ENCODE assay signal across 8 cellular contexts in the genomic region with DNA sequence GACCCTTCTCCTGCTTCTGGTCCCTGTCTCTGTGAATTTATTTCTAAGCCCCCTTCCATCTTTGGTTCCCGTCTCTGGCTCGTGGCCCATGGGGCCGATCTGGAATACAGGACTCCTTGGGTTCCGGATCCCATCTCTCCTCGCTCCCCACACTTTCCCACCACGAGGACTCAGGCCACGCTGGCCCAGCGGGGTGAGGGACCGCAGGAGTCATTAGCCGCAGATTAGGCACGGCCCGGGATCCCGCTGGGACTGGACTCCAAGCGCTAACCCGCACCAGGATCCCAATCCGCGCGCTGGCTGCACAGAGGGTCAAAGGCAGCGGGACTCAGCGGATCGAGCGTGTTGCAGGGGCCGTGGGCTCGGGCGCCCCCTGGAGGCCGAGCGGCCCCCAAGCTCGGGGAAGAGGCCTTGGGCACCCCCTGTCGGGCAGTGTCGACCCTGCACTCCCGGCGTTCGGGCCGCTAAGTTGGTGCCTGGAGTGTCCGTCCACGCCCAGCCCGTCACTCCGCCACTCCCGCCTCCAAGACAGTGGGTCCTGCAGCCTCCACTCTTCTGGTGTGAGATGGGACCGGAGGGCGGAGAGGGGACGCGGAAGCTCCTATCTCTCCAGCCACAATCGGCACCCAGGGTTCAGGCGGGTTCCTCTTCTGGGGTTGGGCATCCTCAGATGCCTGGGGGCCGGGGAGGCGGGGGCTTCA. TPM values are rescaled to one million over a fixed set of nuclear protein-coding genes. Genes with fewer than 3 reads are reported as not detected.
DNase-seq lines count a peak whose midpoint lies in the region; ATAC-seq and TF ChIP-seq lines count a peak whose summit lies in the region.

No MANE protein-coding gene starts in this region.

- in situ Hi-C loops in HAP-1 (cut with MboI; ENCODE audit: low sequenced_read_pairs): no loop called here

- peak overlapping the region; percentile 61; the same call in 1 of the 2 replicates for H3K4me3 ChIP-seq in GM08714 (ENCODE audit: low read length)
- peak overlapping the region; percentile 54 for H3K4me3 ChIP-seq in HAP-1
- peak overlapping the region; percentile 18 to 66 (median 56) for H3K4me3 ChIP-seq in heart left ventricle
- peak overlapping the region; percentile 44 for H3K4me3 ChIP-seq in upper lobe of right lung

- TF ChIP-seq CTCF in heart left ventricle (IDR thresholded peaks at IDR 0.05) (peak; percentile 100), progenitor cell of endocrine pancreas (IDR thresholded peaks at IDR 0.05; ENCODE audit: unreplicated experiment) (peak; percentile 100), upper lobe of right lung (IDR thresholded peaks at IDR 0.05) (peak; percentile 100)

- peak; percentile 62 for ATAC-seq in activated naive CD8-positive, alpha-beta T cell treated with anti-CD3 and anti-CD28 coated beads, Interleukin-2, amount 10 ng/mL, durations not matched to agents 7 days and 5 days (ENCODE audit: low read depth)
- peak; percentile 43 to 74 (median 70) for ATAC-seq in heart left ventricle
- ATAC-seq in upper lobe of right lung: peak; percentile 94

- H3K27me3 ChIP-seq in HAP-1 (ENCODE audit: low read depth) (no peaks in the 10 kb centered on the region), heart left ventricle (peaks cover 4 to 78% (median 36%) of the 10 kb centered on the region in 9 donors), upper lobe of right lung (peaks cover 73% of the 10 kb centered on the region)

- H3K4me3 Mint-ChIP-seq in activated naive CD8-positive, alpha-beta T cell treated with anti-CD3 and anti-CD28 coated beads, Interleukin-2, amount 10 ng/mL, durations not matched to agents 7 days and 5 days: peak overlapping the region; percentile 98
- peak overlapping the region; percentile 67 for H3K4me3 Mint-ChIP-seq in progenitor cell of endocrine pancreas (ENCODE audit: low read depth)

- no peaks in the 10 kb centered on the region for H3K9me3 ChIP-seq in HAP-1
- no peaks in the 10 kb centered on the region for H3K9me3 ChIP-seq in heart left ventricle
- no peaks in the 10 kb centered on the region for H3K9me3 ChIP-seq in upper lobe of right lung

- POLR2A ChIA-PET in activated naive CD8-positive, alpha-beta T cell treated with anti-CD3 and anti-CD28 coated beads, Interleukin-2, amount 10 ng/mL, durations not matched to agents 7 days and 5 days (lab: Charles Lee): interaction anchor here (1.3 to 8.8 kb wide), 5 partner anchors 11 to 127 kb away, joined by 5 to 71 read pairs (median 22); a partner anchor contains a TSS

- H3K27ac ChIP-seq in heart left ventricle (peak overlapping the region in 11 of 12 donors; percentile 7 to 86 (median 49)), upper lobe of right lung (no peak overlapping the region)

- WGBS in heart left ventricle, 4 donors: 1 to 2% (median 2%) methylated on average over 30 to 47 of the region's 47 CpGs

- TF ChIP-seq POLR2A in heart left ventricle (IDR thresholded peaks at IDR 0.05): peak in 1 of 2 donors; percentile 41

- H3K27ac Mint-ChIP-seq in activated naive CD8-positive, alpha-beta T cell treated with anti-CD3 and anti-CD28 coated beads, Interleukin-2, amount 10 ng/mL, durations not matched to agents 7 days and 5 days: peak overlapping the region; percentile 90
- H3K27ac Mint-ChIP-seq in progenitor cell of endocrine pancreas: peak overlapping the region; percentile 89

- peaks cover 42% of the 10 kb centered on the region for H3K27me3 Mint-ChIP-seq in activated naive CD8-positive, alpha-beta T cell treated with anti-CD3 and anti-CD28 coated beads, Interleukin-2, amount 10 ng/mL, durations not matched to agents 7 days and 5 days
- peaks cover 82% of the 10 kb centered on the region for H3K27me3 Mint-ChIP-seq in progenitor cell of endocrine pancreas

- H3K4me1 ChIP-seq in HAP-1 (peaks cover 22% of the 10 kb centered on the region), heart left ventricle (peaks cover 5 to 99% (median 54%) of the 10 kb centered on the region in 12 donors), upper lobe of right lung (peaks cover 56% of the 10 kb centered on the region)

- DNase-seq in HAP-1 (ENCODE audit: low spot score in 2 of 2): peak; percentile 80 to 93
- DNase-seq in NAMALWA (ENCODE audit: low spot score): peak; percentile 91
- peak; percentile 69 for DNase-seq in SKM-1 treated with dmso at 0.1 percent for 144 hours (lab: John Stamatoyannopoulos, UW; ENCODE audit: unreplicated experiment)
- DNase-seq in activated naive CD8-positive, alpha-beta T cell treated with anti-CD3 and anti-CD28 coated beads, Interleukin-2, amount 10 ng/mL, durations not matched to agents 7 days and 5 days: peak; percentile 96
- DNase-seq in heart left ventricle: peak; percentile 88 to 96 (median 90)
- DNase-seq in progenitor cell of endocrine pancreas (ENCODE audit: low spot score, unreplicated experiment): peak; percentile 89
- peak; percentile 93 for DNase-seq in upper lobe of right lung

- peaks cover 53% of the 10 kb centered on the region for H3K4me1 Mint-ChIP-seq in activated naive CD8-positive, alpha-beta T cell treated with anti-CD3 and anti-CD28 coated beads, Interleukin-2, amount 10 ng/mL, durations not matched to agents 7 days and 5 days
- peaks cover 22% of the 10 kb centered on the region for H3K4me1 Mint-ChIP-seq in progenitor cell of endocrine pancreas (ENCODE audit: low read depth)

- H3K36me3 ChIP-seq in HAP-1 (replicated peaks) (peaks cover 18% of the 10 kb centered on the region), heart left ventricle (peaks cover 0 to 12% (median 4%) of the 10 kb centered on the region in 9 donors), upper lobe of right lung (peaks cover 7% of the 10 kb centered on the region)

- peaks cover 14% of the 10 kb centered on the region for H3K36me3 Mint-ChIP-seq in activated naive CD8-positive, alpha-beta T cell treated with anti-CD3 and anti-CD28 coated beads, Interleukin-2, amount 10 ng/mL, durations not matched to agents 7 days and 5 days
- peaks cover 11% of the 10 kb centered on the region for H3K36me3 Mint-ChIP-seq in progenitor cell of endocrine pancreas (ENCODE audit: insufficient read depth)

- intact Hi-C loops in heart left ventricle (cut with DNase I): loop anchor here (1.0 to 5.0 kb wide), 5 partner anchors 24 to 112 kb away; a partner anchor contains a TSS
- intact Hi-C loops in upper lobe of right lung (cut with DNase I): no loop called here

- no peaks in the 10 kb centered on the region for H3K9me3 Mint-ChIP-seq in activated naive CD8-positive, alpha-beta T cell treated with anti-CD3 and anti-CD28 coated beads, Interleukin-2, amount 10 ng/mL, durations not matched to agents 7 days and 5 days
- no peaks in the 10 kb centered on the region for H3K9me3 Mint-ChIP-seq in progenitor cell of endocrine pancreas (ENCODE audit: low read depth)

RNA-seq across cellular contexts. Expression of a gene that starts 9.5 kb away (rescaled TPM):
- 100 to 1,000 TPM; 142 to 159 TPM for total RNA-seq in activated naive CD8-positive, alpha-beta T cell treated with anti-CD3 and anti-CD28 coated beads, Interleukin-2, amount 10 ng/mL, durations not matched to agents 7 days and 5 days
- total RNA-seq in heart left ventricle (10 to 100 TPM; 26.2 to 46.7 (median 35.5) TPM), progenitor cell of endocrine pancreas (162 and 165 TPM in 2 replicates), upper lobe of right lung (59.2 TPM)
- 10 to 100 TPM; 15.9 to 76.5 TPM for polyA plus RNA-seq in heart left ventricle

RNA-seq across cellular contexts. Expression of a gene that starts 12.0 kb away (rescaled TPM):
- total RNA-seq in activated naive CD8-positive, alpha-beta T cell treated with anti-CD3 and anti-CD28 coated beads, Interleukin-2, amount 10 ng/mL, durations not matched to agents 7 days and 5 days: 10 to 100 TPM; 10.7 to 11.4 TPM
- total RNA-seq in heart left ventricle (1 to 10 TPM in 3 of 9 donors, under 1 TPM in 5, not detected in 1; 0.47 to 5.7 (median 0.92) TPM), progenitor cell of endocrine pancreas (6.0 and 6.1 TPM in 2 replicates), upper lobe of right lung (6.0 TPM)
- polyA plus RNA-seq in heart left ventricle: under 1 TPM; 0.61 to 0.67 TPM

RNA-seq across cellular contexts. Expression of a gene that starts 22.4 kb away (rescaled TPM):
- total RNA-seq in activated naive CD8-positive, alpha-beta T cell treated with anti-CD3 and anti-CD28 coated beads, Interleukin-2, amount 10 ng/mL, durations not matched to agents 7 days and 5 days: 1 to 10 TPM; 1.7 to 2.4 TPM
- 1 to 10 TPM; 1.9 to 8.0 (median 3.2) TPM for total RNA-seq in heart left ventricle
- 1 to 10 TPM; 1.3 to 2.3 TPM for polyA plus RNA-seq in heart left ventricle
- total RNA-seq in progenitor cell of endocrine pancreas: 1.7 and 2.0 TPM in 2 replicates
- total RNA-seq in upper lobe of right lung: not detected
